9 cellular contexts compared by ENCODE assay signal in genomic region chr7:71733108-71733870, GRCh38.
DNase-seq lines count a peak whose midpoint lies in the region; ATAC-seq and TF ChIP-seq lines count a peak whose summit lies in the region.
"Had no signal": no experiment of that assay in that cellular context is flagged by ENCODE, and none has a peak within 500 bp of the region (broad histone marks: within the 10 kb centered on the region; RNA-seq: fewer than 3 reads in every experiment).

No MANE protein-coding gene starts in this region.

- H3K27me3 ChIP-seq in esophagus squamous epithelium, result peaks cover 0 to 6% (median 0%) of the 10 kb centered on the region in 4 donors

- DNase-seq in Calu3 (peak; percentile 63), NOMO-1 (lab: John Stamatoyannopoulos, UW; ENCODE audit: unreplicated experiment in 2 of 2) (peak; percentile 70 to 75), activated T-cell treated with anti-CD3 and anti-CD28 coated beads for 24 hours (ENCODE audit: low read depth) (peak; percentile 52), esophagus squamous epithelium (lab: John Stamatoyannopoulos, UW) (no peak), naive B cell (peak; percentile 23)
- DNase-seq in stimulated activated CD8-positive, alpha-beta memory T cell treated with anti-CD3 and anti-CD28 coated beads, Interleukin-7, amount 100 ng/mL, for 4 hours (ENCODE audit: low read depth in 2 of 2), result peak; percentile 5 to 6

- H3K27ac Mint-ChIP-seq in Calu3 (ENCODE audit: unreplicated experiment), result no peak overlapping the region
- no peak overlapping the region for H3K27ac Mint-ChIP-seq in naive B cell
- H3K27ac Mint-ChIP-seq: activated naive CD4-positive, alpha-beta T cell treated with anti-CD3 and anti-CD28 coated beads, Interleukin-2, amount 50 U/mL, for 24 hours had no signal

- no peaks in the 10 kb centered on the region for H3K27me3 Mint-ChIP-seq in Calu3 (ENCODE audit: unreplicated experiment)
- peaks cover 0 to 10% (median 9%) of the 10 kb centered on the region in 3 donors for H3K27me3 Mint-ChIP-seq in naive B cell

- no TSS peak for BruUV-seq in Calu3 (replicated peaks; lab: Mats Ljungman, UMichigan)

- H3K36me3 ChIP-seq in esophagus squamous epithelium, result no peaks in the 10 kb centered on the region

- H3K36me3 Mint-ChIP-seq in Calu3 (ENCODE audit: insufficient read depth, unreplicated experiment), result no peaks in the 10 kb centered on the region
- no peaks in the 10 kb centered on the region for H3K36me3 Mint-ChIP-seq in naive B cell
- H3K36me3 Mint-ChIP-seq: activated naive CD4-positive, alpha-beta T cell treated with anti-CD3 and anti-CD28 coated beads, Interleukin-2, amount 50 U/mL, for 24 hours had no signal

- no peak for TF ChIP-seq POLR2A in esophagus squamous epithelium (IDR thresholded peaks at IDR 0.05)

- TF ChIP-seq CTCF in Calu3 (IDR thresholded peaks at IDR 0.05; ENCODE audit: unreplicated experiment) (peak; percentile 37), esophagus squamous epithelium (IDR thresholded peaks at IDR 0.05) (peak; percentile 69 to 91 (median 82))

- H3K4me3 Mint-ChIP-seq in Calu3 (ENCODE audit: low read depth, unreplicated experiment) (no peak overlapping the region), naive B cell (peak overlapping the region in 1 of 8 donors; percentile 44)
- H3K4me3 Mint-ChIP-seq: activated naive CD4-positive, alpha-beta T cell treated with anti-CD3 and anti-CD28 coated beads, Interleukin-2, amount 50 U/mL, for 24 hours had no signal

- H3K9me3 Mint-ChIP-seq in Calu3 (ENCODE audit: low read depth, unreplicated experiment) (peaks cover 2% of the 10 kb centered on the region), naive B cell (peaks cover 0 to 4% (median 0%) of the 10 kb centered on the region in 7 donors)
- H3K9me3 Mint-ChIP-seq: activated naive CD4-positive, alpha-beta T cell treated with anti-CD3 and anti-CD28 coated beads, Interleukin-2, amount 50 U/mL, for 24 hours had no signal

- peak overlapping the region in 1 of 4 donors; percentile 41 for H3K4me3 ChIP-seq in esophagus squamous epithelium

- peaks cover 4 to 7% (median 4%) of the 10 kb centered on the region in 3 donors for H3K4me1 ChIP-seq in esophagus squamous epithelium

- no peak overlapping the region for H3K27ac ChIP-seq in esophagus squamous epithelium

- no peaks in the 10 kb centered on the region for H3K9me3 ChIP-seq in esophagus squamous epithelium

- WGBS in esophagus squamous epithelium, 2 donors, result 3 to 5% methylated on average over 14 to 20 of the region's 29 CpGs

- CTCF ChIA-PET in Calu3 (lab: Charles Lee), result interaction anchor here (0.7 kb wide), 2 partner anchors 875 to 893 kb away, joined by 3 read pairs; no protein-coding TSS in a partner anchor

- intact Hi-C loops in Calu3 (cut with micrococcal nuclease; ENCODE audit: unreplicated experiment), result loop anchor here (2.0 kb wide), 1 partner anchor 876 kb away; no protein-coding TSS in a partner anchor
- intact Hi-C loops in esophagus squamous epithelium (cut with DNase I), result loop anchor here (2.0 kb wide), 1 partner anchor 876 kb away; no protein-coding TSS in a partner anchor

- H3K4me1 Mint-ChIP-seq in Calu3 (ENCODE audit: low read depth, unreplicated experiment), result no peaks in the 10 kb centered on the region
- H3K4me1 Mint-ChIP-seq in naive B cell, result peaks cover 0 to 5% (median 3%) of the 10 kb centered on the region in 3 donors

- ATAC-seq in HG02884 (IDR thresholded peaks at IDR 0.05; ENCODE audit: unreplicated experiment) (peak; percentile 54), naive B cell (ENCODE audit: low read depth in 2 of 2) (no peak), HG02623 (IDR thresholded peaks at IDR 0.05; ENCODE audit: unreplicated experiment) (no peak)
